14 cellular contexts compared by ENCODE assay signal in genomic region chr13:41811588-41812021, GRCh38.
DNase-seq lines count a peak whose midpoint lies in the region; ATAC-seq and TF ChIP-seq lines count a peak whose summit lies in the region.
"Had no signal": no experiment of that assay in that cellular context is flagged by ENCODE, and none has a peak within 500 bp of the region (broad histone marks: within the 10 kb centered on the region; RNA-seq: fewer than 3 reads in every experiment).

No MANE protein-coding gene starts in this region.

- no peak for TF ChIP-seq CTCF in PC-3 (conservative IDR thresholded peaks at IDR 0.05; ENCODE audit: low read depth, low read length)

- DNase-seq in activated gamma-delta T cell treated with Interleukin-2 at 50 U/mL for 16 hours (peak; percentile 5), activated gamma-delta T cell (lab: John Stamatoyannopoulos, UW) (no peak), PC-3 (peak; percentile 36), H7 (no peak), dermis blood vessel endothelial cell (no peak), DMS 273 treated with DMSO at 0.1 percent for 48 hours (lab: John Stamatoyannopoulos, UW) (no peak)
- DNase-seq: activated CD4-positive, alpha-beta memory T cell treated with anti-CD3 and anti-CD28 coated beads for 36 hours; DND-41; esophagus squamous epithelium; GOT3; left colon had no signal

- H3K27ac ChIP-seq in PC-3 (ENCODE audit: low read length): no peak overlapping the region
- H3K27ac ChIP-seq: esophagus squamous epithelium, SK-N-MC had no signal

- no peaks in the 10 kb centered on the region for H3K9me2 ChIP-seq in PC-3 (replicated peaks; ENCODE audit: low read length)

- no peak overlapping the region for H3K27ac Mint-ChIP-seq in stimulated activated memory B cell treated with anti-CD40 and anti-IgM and Interleukin-4, amounts not matched to agents 10 μg/mL and 1 μg/mL and 100 μg/mL, for 72 hours
- H3K27ac Mint-ChIP-seq: activated CD4-positive, alpha-beta memory T cell treated with anti-CD3 and anti-CD28 coated beads for 36 hours had no signal

- no peaks in the 10 kb centered on the region for H3K9me3 Mint-ChIP-seq in stimulated activated memory B cell treated with anti-CD40 and anti-IgM and Interleukin-4, amounts not matched to agents 10 μg/mL and 1 μg/mL and 100 μg/mL, for 72 hours
- H3K9me3 Mint-ChIP-seq: activated CD4-positive, alpha-beta memory T cell treated with anti-CD3 and anti-CD28 coated beads for 36 hours had no signal

- CTCF ChIA-PET in PC-3 (lab: Charles Lee): no interaction called here

- no peaks in the 10 kb centered on the region for H3K27me3 Mint-ChIP-seq in stimulated activated memory B cell treated with anti-CD40 and anti-IgM and Interleukin-4, amounts not matched to agents 10 μg/mL and 1 μg/mL and 100 μg/mL, for 72 hours
- H3K27me3 Mint-ChIP-seq: activated CD4-positive, alpha-beta memory T cell treated with anti-CD3 and anti-CD28 coated beads for 36 hours had no signal

- intact Hi-C loops in PC-3 (cut with micrococcal nuclease): no loop called here

- H3K4me3 ChIP-seq in PC-3 (ENCODE audit: low read length) (peak overlapping the region; percentile 37; the same call in 1 of the 2 replicates), H7 (ENCODE audit: insufficient read depth, low read depth, low read length) (no peak overlapping the region)
- H3K4me3 ChIP-seq: esophagus squamous epithelium, SK-N-MC had no signal

- H3K27me3 ChIP-seq in PC-3 (ENCODE audit: low read length) (no peaks in the 10 kb centered on the region), H7 (ENCODE audit: control insufficient read depth, insufficient read depth, low read length) (no peaks in the 10 kb centered on the region)
- H3K27me3 ChIP-seq: esophagus squamous epithelium had no signal

- peaks cover 13% of the 10 kb centered on the region for H3K36me3 ChIP-seq in PC-3 (ENCODE audit: low read depth, low read length)
- H3K36me3 ChIP-seq in H7 (replicated peaks; ENCODE audit: control insufficient read depth, insufficient read depth, low read length): no peaks in the 10 kb centered on the region

- no peak overlapping the region for H3K4me3 Mint-ChIP-seq in stimulated activated memory B cell treated with anti-CD40 and anti-IgM and Interleukin-4, amounts not matched to agents 10 μg/mL and 1 μg/mL and 100 μg/mL, for 72 hours
- H3K4me3 Mint-ChIP-seq: activated CD4-positive, alpha-beta memory T cell treated with anti-CD3 and anti-CD28 coated beads for 36 hours had no signal

- POLR2A ChIA-PET in PC-3 (lab: Charles Lee; ENCODE audit: unreplicated experiment): no interaction called here

- H3F3A ChIP-seq in PC-3 (ENCODE audit: low read length, unreplicated experiment): no peaks in the 10 kb centered on the region

- no peaks in the 10 kb centered on the region for H4K20me1 ChIP-seq in PC-3 (ENCODE audit: low read length)

- ATAC-seq in HG02610 (IDR thresholded peaks at IDR 0.05; ENCODE audit: unreplicated experiment) (peak; percentile 67), PC-3 (peak; percentile 82)
- ATAC-seq in stimulated activated memory B cell treated with anti-CD40 and anti-IgM and Interleukin-4, amounts not matched to agents 10 μg/mL and 1 μg/mL and 100 μg/mL, for 72 hours: peak; percentile 65
- ATAC-seq: left colon had no signal

- peaks cover 20% of the 10 kb centered on the region for H3K4me1 ChIP-seq in PC-3 (ENCODE audit: insufficient read depth, low read length)

- BruUV-seq in PC-3 (replicated peaks; lab: Mats Ljungman, UMichigan): no TSS peak

- H3K9ac ChIP-seq in PC-3 (ENCODE audit: low read length): no peak overlapping the region

- H3K4me1 Mint-ChIP-seq in stimulated activated memory B cell treated with anti-CD40 and anti-IgM and Interleukin-4, amounts not matched to agents 10 μg/mL and 1 μg/mL and 100 μg/mL, for 72 hours: peaks cover 31% of the 10 kb centered on the region

- H2AFZ ChIP-seq in PC-3 (ENCODE audit: low read length): no peak overlapping the region

- H3K9me3 ChIP-seq in PC-3 (ENCODE audit: low read length): no peaks in the 10 kb centered on the region
- H3K9me3 ChIP-seq: esophagus squamous epithelium had no signal

- H3K36me3 Mint-ChIP-seq in stimulated activated memory B cell treated with anti-CD40 and anti-IgM and Interleukin-4, amounts not matched to agents 10 μg/mL and 1 μg/mL and 100 μg/mL, for 72 hours: peaks cover 58% of the 10 kb centered on the region

- H3K79me2 ChIP-seq in PC-3 (ENCODE audit: low read length): no peaks in the 10 kb centered on the region

- peak overlapping the region; percentile 70 for H3K4me2 ChIP-seq in PC-3 (ENCODE audit: low read length)

Comparison
In these comparisons a context has a peak if more than half of its experiments do, and no peak if none do; other contexts are left out.
1. DNase-seq: peak in activated gamma-delta T cell treated with Interleukin-2 at 50 U/mL for 16 hours (single experiment) and PC-3 (single experiment); none in activated gamma-delta T cell (single experiment), H7 (single experiment), dermis blood vessel endothelial cell (single experiment) and DMS 273 treated with DMSO at 0.1 percent for 48 hours (single experiment).
2. Peak in every context shown above with its lines, with median percentiles within 50 percentile points of each other: ATAC-seq.